ENCODE assay signal across 20 cellular contexts in genomic region chr2:154532763-154533162, GRCh38.
"Had no signal": no experiment of that assay in that cellular context is flagged by ENCODE, and none has a peak within 500 bp of the region (broad histone marks: within the 10 kb centered on the region; RNA-seq: fewer than 3 reads in every experiment).

No MANE protein-coding gene starts in this region.

- H3K9me3 ChIP-seq: heart left ventricle, left ventricle myocardium inferior, prostate gland, right lobe of liver, suprapubic skin, tibial artery had no signal

- ATAC-seq: heart left ventricle; right lobe of liver; stimulated activated effector memory CD8-positive, alpha-beta T cell treated with anti-CD3 and anti-CD28 coated beads, Interleukin-12 subunit alpha, Interleukin-12 subunit beta, amount 100 ng/mL, for 72 hours; stimulated activated naive CD8-positive, alpha-beta T cell treated with anti-CD3 and anti-CD28 coated beads, Interleukin-15, Interleukin-2, amounts not matched to agents 100 U/mL and 50 U/mL, for 24 hours had no signal

- H3K9ac ChIP-seq: parathyroid adenoma had no signal

- H3K27ac ChIP-seq: coronary artery, heart left ventricle, left ventricle myocardium inferior, parathyroid adenoma, prostate gland, right lobe of liver, suprapubic skin, tibial artery had no signal

- DNase-seq: effector CD4-positive, alpha-beta T cell; foreskin melanocyte; heart left ventricle; hippocampal formation; kidney glomerular epithelial cell; left ventricle myocardium inferior; mesenchymal stem cell; naive B cell; retina; right lobe of liver; stimulated activated CD4-positive, alpha-beta T cell treated with anti-CD3 and anti-CD28 coated beads, Interleukin-4, amount 100 ng/mL, for 1 hour; stimulated activated CD8-positive, alpha-beta memory T cell treated with anti-CD3 and anti-CD28 coated beads, Interleukin-4, amount 100 ng/mL, for 48 hours; stimulated activated naive CD8-positive, alpha-beta T cell treated with anti-CD3 and anti-CD28 coated beads, Interleukin-15, Interleukin-2, amounts not matched to agents 100 U/mL and 50 U/mL, for 24 hours; tibial artery had no signal

- H3K79me2 ChIP-seq: parathyroid adenoma had no signal

- H3K4me1 ChIP-seq: parathyroid adenoma, prostate gland, right lobe of liver, suprapubic skin had no signal

- H3K36me3 ChIP-seq: heart left ventricle, left ventricle myocardium inferior, prostate gland, right lobe of liver, suprapubic skin, tibial artery had no signal

- H2AFZ ChIP-seq: parathyroid adenoma had no signal

- H3K27me3 ChIP-seq: heart left ventricle, right lobe of liver, suprapubic skin, tibial artery had no signal

- H3K4me3 ChIP-seq: coronary artery, heart left ventricle, left ventricle myocardium inferior, lung, prostate gland, right lobe of liver, suprapubic skin, tibial artery had no signal
